19 cellular contexts compared by ENCODE assay signal in the genomic region with DNA sequence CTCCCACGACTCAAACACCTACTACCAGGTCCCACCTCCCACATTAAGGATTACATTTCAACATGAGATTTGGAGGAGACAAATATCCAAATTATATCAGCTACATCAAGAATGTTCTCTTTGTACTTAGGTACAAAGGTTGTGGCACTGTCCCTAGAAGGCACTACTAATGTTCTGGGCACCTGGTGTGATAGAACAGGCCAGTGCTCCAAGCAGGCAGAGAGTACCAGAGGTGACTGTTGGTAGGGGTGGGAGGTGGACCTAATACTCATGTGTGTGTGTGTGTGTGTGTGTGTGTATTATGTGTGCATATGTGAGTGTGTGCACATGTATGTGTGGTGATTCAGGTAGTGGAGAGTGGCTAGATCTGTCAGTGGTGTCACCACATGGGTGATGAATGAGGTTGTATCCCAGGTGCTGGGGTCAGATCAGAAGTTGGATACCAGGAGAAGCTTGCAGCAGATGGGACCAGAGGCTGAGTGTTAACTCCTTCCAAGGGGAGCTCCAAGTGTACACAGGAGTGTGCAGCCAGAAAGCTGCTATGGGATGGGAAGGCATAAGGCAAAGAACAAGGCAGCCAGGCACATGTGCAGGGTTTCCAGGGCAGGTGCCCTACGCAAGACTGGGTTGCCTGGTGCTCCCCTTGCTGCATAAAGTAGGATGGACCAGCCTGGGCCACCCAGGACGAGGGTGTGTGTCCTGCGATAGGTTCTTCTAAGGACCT. TPM values are rescaled to one million over a fixed set of nuclear protein-coding genes. Genes with fewer than 3 reads are reported as not detected.
DNase-seq lines count a peak whose midpoint lies in the region; ATAC-seq, FAIRE-seq and TF ChIP-seq lines count a peak whose summit lies in the region.
"Had no signal": no experiment of that assay in that cellular context is flagged by ENCODE, and none has a peak within 500 bp of the region (broad histone marks: within the 10 kb centered on the region; RNA-seq: fewer than 3 reads in every experiment).

No MANE protein-coding gene starts in this region.

- in situ Hi-C loops in HepG2 (cut with HindIII; ENCODE audit: extremely low pct_ligation_motif_present, low pct_unique_long_range_greater_than_20kb): no loop called here

- H3K4me3 Mint-ChIP-seq in osteocyte (ENCODE audit: unreplicated experiment) (no peak overlapping the region), T-cell (no peak overlapping the region)
- H3K4me3 Mint-ChIP-seq: CD4-positive, CD25-positive, alpha-beta regulatory T cell; CD8-positive, alpha-beta memory T cell; H9 had no signal

- DNase-seq in HepG2 (ENCODE audit: low spot score) (no peak), left lobe of liver (ENCODE audit: low spot score) (no peak), osteocyte (ENCODE audit: extremely low spot score, unreplicated experiment) (peak; percentile 69), T-cell (no peak), A673 (ENCODE audit: low spot score) (no peak), middle frontal gyrus (ENCODE audit: extremely low spot score, low spot score) (no peak)
- DNase-seq: ACHN; BE2C; C1 segment of cervical spinal cord; Caco-2; CD4-positive, CD25-positive, alpha-beta regulatory T cell; CD8-positive, alpha-beta memory T cell; H9 had no signal

- no peaks in the 10 kb centered on the region for H3K36me3 ChIP-seq in liver (ENCODE audit: control insufficient read depth in 4 of 4, insufficient read depth in 3 of 4, low read depth in 1 of 4, low read length in 3 of 4)
- no peaks in the 10 kb centered on the region for H3K36me3 ChIP-seq in HepG2 (replicated peaks in 1 of 2; ENCODE audit: control insufficient read depth in 1 of 2, insufficient read depth in 2 of 2, low read length in 2 of 2)
- H3K36me3 ChIP-seq in A673 (ENCODE audit: insufficient read depth, low read length, poor library complexity, severe bottlenecking): no peaks in the 10 kb centered on the region
- H3K36me3 ChIP-seq: BE2C had no signal

- H3K27ac ChIP-seq in liver (ENCODE audit: low read depth in 1 of 2, low read length in 2 of 2): peak overlapping the region; percentile 56 to 72
- H3K27ac ChIP-seq in HepG2 (ENCODE audit: extremely low read length, insufficient read depth, low read length): no peak overlapping the region
- no peak overlapping the region for H3K27ac ChIP-seq in A673 (ENCODE audit: low read depth, low read length, poor library complexity, severe bottlenecking)

- TF ChIP-seq CTCF in liver (IDR thresholded peaks at IDR 0.05; ENCODE audit: low read depth, low read length, missing input control) (no peak), HepG2 (CRISPR knock-in tag; IDR thresholded peaks at IDR 0.05) (no peak), osteocyte (IDR thresholded peaks at IDR 0.05) (no peak), A673 (conservative IDR thresholded peaks at IDR 0.05; ENCODE audit: low read depth, low read length) (no peak)

- H3K4me3 ChIP-seq in liver (ENCODE audit: low read depth in 1 of 3, low read length in 3 of 3) (no peak overlapping the region), HepG2 (replicated peaks in 1 of 3; ENCODE audit: insufficient read depth in 1 of 3, low read depth in 2 of 3, low read length in 3 of 3) (no peak overlapping the region), A673 (ENCODE audit: low read depth, low read length, poor library complexity, severe bottlenecking) (no peak overlapping the region)

- BruUV-seq in HepG2 (replicated peaks; lab: Mats Ljungman, UMichigan) (no TSS peak), A673 (replicated peaks; lab: Mats Ljungman, UMichigan) (no TSS peak)

- ATAC-seq in HepG2 (no peak), left lobe of liver (peak; percentile 40), T-cell (replicated peaks in 1 of 4) (no peak)

- no peak for FAIRE-seq in HepG2 (lab: Jason Lieb, UNC)
- FAIRE-seq: D721Med, G401.6, GM12891, GM19239, H1 had no signal

- H3K4me1 ChIP-seq in liver (ENCODE audit: control insufficient read depth in 4 of 4, insufficient read depth in 4 of 4, low read length in 3 of 4): peaks cover 9 to 62% (median 35%) of the 10 kb centered on the region in 4 donors
- no peaks in the 10 kb centered on the region for H3K4me1 ChIP-seq in HepG2 (ENCODE audit: insufficient read depth, low read length)
- no peaks in the 10 kb centered on the region for H3K4me1 ChIP-seq in A673 (ENCODE audit: insufficient read depth, low read length, poor library complexity, severe bottlenecking)
- H3K4me1 ChIP-seq: BE2C had no signal

- H3K27me3 Mint-ChIP-seq in osteocyte (ENCODE audit: unreplicated experiment) (peaks cover 42% of the 10 kb centered on the region), T-cell (peaks cover 34 to 45% of the 10 kb centered on the region in 2 donors)

- CTCF ChIA-PET in HepG2 (lab: Yijun Ruan, JAX; ENCODE audit: low intra/inter-chr PET ratio, low total read pairs) (no interaction called here), T-cell (lab: Charles Lee) (interaction anchor here in 1 of 2 donors (0.5 to 0.9 kb wide), 2 partner anchors 19 to 172 kb away, joined by 3 to 6 read pairs; no protein-coding TSS in a partner anchor), A673 (lab: Charles Lee) (no interaction called here)

- H3K9me3 Mint-ChIP-seq in osteocyte (ENCODE audit: unreplicated experiment): no peaks in the 10 kb centered on the region
- H3K9me3 Mint-ChIP-seq in T-cell: no peaks in the 10 kb centered on the region
- H3K9me3 Mint-ChIP-seq: CD8-positive, alpha-beta memory T cell; H9 had no signal

- H2AFZ ChIP-seq in HepG2 (ENCODE audit: low read length): no peak overlapping the region

- H3K79me2 ChIP-seq in HepG2 (ENCODE audit: insufficient read depth, low read length): no peaks in the 10 kb centered on the region

- no peaks in the 10 kb centered on the region for H4K20me1 ChIP-seq in HepG2 (ENCODE audit: insufficient read depth, low read length)

- POLR2A ChIA-PET in HepG2 (lab: Yijun Ruan, JAX): interaction anchor here (0.5 kb wide), 1 partner anchor 755 kb away, joined by 4 read pairs; no protein-coding TSS in a partner anchor
- POLR2A ChIA-PET in T-cell (lab: Charles Lee): no interaction called here
- POLR2A ChIA-PET in A673 (lab: Charles Lee; ENCODE audit: low non-redundant PET): no interaction called here

- no peaks in the 10 kb centered on the region for H3K27me3 ChIP-seq in liver (ENCODE audit: control insufficient read depth in 4 of 4, insufficient read depth in 4 of 4, low read length in 3 of 4)
- H3K27me3 ChIP-seq in HepG2 (ENCODE audit: control insufficient read depth in 1 of 2, insufficient read depth in 2 of 2, low read length in 2 of 2): peaks cover 2 to 21% of the 10 kb centered on the region in 2 experiments; a peak in 4 of 5 replicates
- peaks cover 19% of the 10 kb centered on the region for H3K27me3 ChIP-seq in A673 (replicated peaks; ENCODE audit: insufficient read depth, low read depth, low read length, poor library complexity)

- no peaks in the 10 kb centered on the region for H3K9me3 ChIP-seq in liver (ENCODE audit: control insufficient read depth in 4 of 4, low read length in 3 of 4)
- H3K9me3 ChIP-seq in HepG2 (ENCODE audit: low read length): no peaks in the 10 kb centered on the region
- no peaks in the 10 kb centered on the region for H3K9me3 ChIP-seq in A673 (ENCODE audit: low read depth, low read length, poor library complexity, severe bottlenecking)
- H3K9me3 ChIP-seq: BE2C, Caco-2 had no signal

- no peak for TF ChIP-seq POLR2A in HepG2 (IDR thresholded peaks at IDR 0.05; ENCODE audit: insufficient read depth in 1 of 2, low read depth in 2 of 2, low read length in 2 of 2)

- H3K36me3 Mint-ChIP-seq in osteocyte (ENCODE audit: unreplicated experiment): no peaks in the 10 kb centered on the region
- no peaks in the 10 kb centered on the region for H3K36me3 Mint-ChIP-seq in T-cell
- H3K36me3 Mint-ChIP-seq: CD4-positive, CD25-positive, alpha-beta regulatory T cell; CD8-positive, alpha-beta memory T cell had no signal

- no peak overlapping the region for H3K4me2 ChIP-seq in HepG2 (ENCODE audit: low read depth, low read length)

- 77% methylated on average over 4 of the region's 4 CpGs for WGBS in liver
- WGBS in HepG2 (ENCODE audit: low lambda C conversion rate): 0% methylated on average over 1 of the region's 4 CpGs

- H3K9ac ChIP-seq in liver (ENCODE audit: low read depth in 1 of 2, low read length in 2 of 2) (no peak overlapping the region), HepG2 (ENCODE audit: insufficient read depth, low read depth, low read length) (no peak overlapping the region)

- TF ChIP-seq RAD21 in liver (IDR thresholded peaks at IDR 0.05) (no peak), HepG2 (CRISPR knock-in tag; IDR thresholded peaks at IDR 0.05) (no peak)

- intact Hi-C loops in HepG2 (cut with micrococcal nuclease; ENCODE audit: unreplicated experiment) (no loop called here), A673 (cut with micrococcal nuclease; ENCODE audit: unreplicated experiment) (no loop called here)

- TF ChIP-seq EP300 in HepG2 (IDR thresholded peaks at IDR 0.05; ENCODE audit: low read depth in 2 of 2, low read length in 2 of 2) (no peak), HepG2 (CRISPR knock-in tag; IDR thresholded peaks at IDR 0.05; ENCODE audit: borderline replicate concordance) (no peak)

- H3K27ac Mint-ChIP-seq in osteocyte (ENCODE audit: unreplicated experiment) (no peak overlapping the region), T-cell (no peak overlapping the region)
- H3K27ac Mint-ChIP-seq: CD4-positive, CD25-positive, alpha-beta regulatory T cell; H9 had no signal

- H3K4me1 Mint-ChIP-seq in osteocyte (ENCODE audit: unreplicated experiment) (peaks cover 10% of the 10 kb centered on the region), T-cell (no peaks in the 10 kb centered on the region)
- H3K4me1 Mint-ChIP-seq: CD4-positive, CD25-positive, alpha-beta regulatory T cell; CD8-positive, alpha-beta memory T cell had no signal

RNA-seq across cellular contexts. Expression of a gene that starts 17.7 kb away (rescaled TPM):
- 1,000 to 10,000 TPM in 1 of 2 donors, under 1 TPM in 1; 0.47 to 2,438 TPM for total RNA-seq in liver
- polyA plus RNA-seq in liver: 1,000 to 10,000 TPM; 3,316 to 3,724 TPM
- total RNA-seq in HepG2 (2016; rRNA removed; fragmentation: Illumina TruSeq; extraction: Trizol): not detected in 2 replicates
- total RNA-seq in HepG2 (2016; cell fraction: cytosol; rRNA removed; fragmentation: Illumina TruSeq; extraction: Trizol; ENCODE audit: low read depth): not detected in 2 replicates
- not detected in 2 replicates for total RNA-seq in HepG2 (2016; cell fraction: insoluble cytoplasmic fraction; rRNA removed; fragmentation: Illumina TruSeq; extraction: Trizol)
- not detected in 2 replicates for total RNA-seq in HepG2 (2016; cell fraction: membrane; rRNA removed; fragmentation: Illumina TruSeq; extraction: Trizol)
- not detected in 2 replicates for total RNA-seq in HepG2 (2016; cell fraction: nucleus; rRNA removed; fragmentation: Illumina TruSeq; extraction: Trizol)
- polyA plus RNA-seq in HepG2 (2011; rRNA removed): 0.13 TPM in 1 of 2 replicates, not detected in the other
- 0.21 TPM in 1 of 2 replicates, not detected in the other for polyA plus RNA-seq in HepG2 (2011; cell fraction: cytosol; rRNA removed)
- not detected in 2 replicates for polyA plus RNA-seq in HepG2 (2011; cell fraction: nucleus; rRNA removed)
- polyA plus RNA-seq in HepG2 (2012): not detected in 2 replicates
- not detected in 2 replicates for polyA plus RNA-seq in HepG2 (2016; cell fraction: cytosol; fragmentation: Illumina TruSeq; extraction: Trizol; ENCODE audit: low read depth)
- not detected in 2 replicates for polyA plus RNA-seq in HepG2 (2016; cell fraction: insoluble cytoplasmic fraction; fragmentation: Illumina TruSeq; extraction: Trizol; ENCODE audit: low read depth)
- polyA plus RNA-seq in HepG2 (2016; cell fraction: membrane; fragmentation: Illumina TruSeq; extraction: Trizol; ENCODE audit: low read depth): not detected in 2 replicates
- polyA plus RNA-seq in HepG2 (2016; cell fraction: nucleus; fragmentation: Illumina TruSeq; extraction: Trizol; ENCODE audit: insufficient read depth, low read depth): not detected in 2 replicates
- polyA minus RNA-seq in HepG2 (2011; rRNA and poly(A)+ RNA removed; ENCODE audit: low replicate concordance): 129 TPM in 1 of 2 replicates, not detected in the other
- polyA minus RNA-seq in HepG2 (2011; cell fraction: cytosol; rRNA and poly(A)+ RNA removed): 1.6 and 1.8 TPM in 2 replicates
- polyA minus RNA-seq in HepG2 (2011; cell fraction: nucleus; rRNA and poly(A)+ RNA removed): 1.4 and 1.5 TPM in 2 replicates
- total RNA-seq in left lobe of liver: 588 TPM
- 65.4 and 79.5 TPM in 2 replicates for total RNA-seq in osteocyte
- under 1 TPM in 1 of 5 donors, not detected in 4; 0.41 TPM for total RNA-seq in T-cell
- total RNA-seq in A673 (2021): 0.64 TPM in 1 of 2 replicates, not detected in the other
- total RNA-seq: CD4-positive, CD25-positive, alpha-beta regulatory T cell; CD8-positive, alpha-beta memory T cell; H1; H9 had no signal
- polyA plus RNA-seq: CD4-positive, CD25-positive, alpha-beta regulatory T cell; CD8-positive, alpha-beta memory T cell; H1 had no signal

Comparison
In these comparisons a context has a peak if more than half of its experiments do, and no peak if none do; other contexts are left out.
1. H3K27ac ChIP-seq: peak in liver (2 of 2); none in HepG2 (single experiment) and A673 (single experiment).